1 cellular context compared by ENCODE assay signal in the genomic region with DNA sequence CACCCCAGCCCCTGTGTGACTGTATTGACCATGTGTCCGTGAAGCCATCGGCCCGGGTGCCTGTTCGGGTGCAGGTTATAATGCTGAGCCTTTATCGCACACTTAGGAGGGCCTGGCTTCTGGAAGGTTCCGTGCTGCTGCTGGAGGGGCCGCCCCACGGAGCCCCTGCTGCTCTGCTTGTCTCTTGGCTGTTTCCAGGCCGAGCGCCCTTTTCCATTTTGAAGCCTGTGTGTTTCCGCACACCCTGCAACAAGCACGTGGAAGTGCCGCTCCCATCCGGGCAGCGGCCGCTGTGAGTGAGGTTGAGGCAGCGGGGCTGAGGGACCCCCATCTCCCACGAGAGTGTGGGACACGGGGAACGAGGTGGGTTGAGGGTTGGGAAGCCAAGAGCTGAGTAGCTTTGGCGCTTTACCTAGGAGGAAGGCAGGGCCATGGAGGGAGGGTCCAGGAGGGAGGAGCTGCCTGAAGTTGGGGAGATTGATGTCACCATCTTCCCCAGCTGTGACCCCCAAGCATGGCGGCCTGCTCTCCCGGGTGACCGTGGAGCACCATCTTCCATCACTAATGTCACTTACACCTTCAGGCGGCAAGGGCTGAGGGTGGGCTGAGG.
TF ChIP-seq lines count a peak whose summit lies in the region.

No MANE protein-coding gene starts in this region.

TF ChIP-seq in GM23338, 12 proteins besides CTCF, POLR2A, EP300 and RAD21 (continued from another document):
- TF ChIP-seq, protein P1, sequence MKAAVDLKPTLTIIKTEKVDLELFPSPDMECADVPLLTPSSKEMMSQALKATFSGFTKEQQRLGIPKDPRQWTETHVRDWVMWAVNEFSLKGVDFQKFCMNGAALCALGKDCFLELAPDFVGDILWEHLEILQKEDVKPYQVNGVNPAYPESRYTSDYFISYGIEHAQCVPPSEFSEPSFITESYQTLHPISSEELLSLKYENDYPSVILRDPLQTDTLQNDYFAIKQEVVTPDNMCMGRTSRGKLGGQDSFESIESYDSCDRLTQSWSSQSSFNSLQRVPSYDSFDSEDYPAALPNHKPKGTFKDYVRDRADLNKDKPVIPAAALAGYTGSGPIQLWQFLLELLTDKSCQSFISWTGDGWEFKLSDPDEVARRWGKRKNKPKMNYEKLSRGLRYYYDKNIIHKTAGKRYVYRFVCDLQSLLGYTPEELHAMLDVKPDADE (IDR thresholded peaks at IDR 0.05): no peak
- TF ChIP-seq POLR2AphosphoS5 (IDR thresholded peaks at IDR 0.05; ENCODE audit: low read depth) (no peak), CREB1 (CRISPR knock-in tag; IDR thresholded peaks at IDR 0.05; ENCODE audit: low read depth) (no peak), ZNF114 (CRISPR knock-in tag; IDR thresholded peaks at IDR 0.05) (no peak), EZH2 (IDR thresholded peaks at IDR 0.05; ENCODE audit: low read depth, unreplicated experiment) (no peak)
- TF ChIP-seq, protein P2, sequence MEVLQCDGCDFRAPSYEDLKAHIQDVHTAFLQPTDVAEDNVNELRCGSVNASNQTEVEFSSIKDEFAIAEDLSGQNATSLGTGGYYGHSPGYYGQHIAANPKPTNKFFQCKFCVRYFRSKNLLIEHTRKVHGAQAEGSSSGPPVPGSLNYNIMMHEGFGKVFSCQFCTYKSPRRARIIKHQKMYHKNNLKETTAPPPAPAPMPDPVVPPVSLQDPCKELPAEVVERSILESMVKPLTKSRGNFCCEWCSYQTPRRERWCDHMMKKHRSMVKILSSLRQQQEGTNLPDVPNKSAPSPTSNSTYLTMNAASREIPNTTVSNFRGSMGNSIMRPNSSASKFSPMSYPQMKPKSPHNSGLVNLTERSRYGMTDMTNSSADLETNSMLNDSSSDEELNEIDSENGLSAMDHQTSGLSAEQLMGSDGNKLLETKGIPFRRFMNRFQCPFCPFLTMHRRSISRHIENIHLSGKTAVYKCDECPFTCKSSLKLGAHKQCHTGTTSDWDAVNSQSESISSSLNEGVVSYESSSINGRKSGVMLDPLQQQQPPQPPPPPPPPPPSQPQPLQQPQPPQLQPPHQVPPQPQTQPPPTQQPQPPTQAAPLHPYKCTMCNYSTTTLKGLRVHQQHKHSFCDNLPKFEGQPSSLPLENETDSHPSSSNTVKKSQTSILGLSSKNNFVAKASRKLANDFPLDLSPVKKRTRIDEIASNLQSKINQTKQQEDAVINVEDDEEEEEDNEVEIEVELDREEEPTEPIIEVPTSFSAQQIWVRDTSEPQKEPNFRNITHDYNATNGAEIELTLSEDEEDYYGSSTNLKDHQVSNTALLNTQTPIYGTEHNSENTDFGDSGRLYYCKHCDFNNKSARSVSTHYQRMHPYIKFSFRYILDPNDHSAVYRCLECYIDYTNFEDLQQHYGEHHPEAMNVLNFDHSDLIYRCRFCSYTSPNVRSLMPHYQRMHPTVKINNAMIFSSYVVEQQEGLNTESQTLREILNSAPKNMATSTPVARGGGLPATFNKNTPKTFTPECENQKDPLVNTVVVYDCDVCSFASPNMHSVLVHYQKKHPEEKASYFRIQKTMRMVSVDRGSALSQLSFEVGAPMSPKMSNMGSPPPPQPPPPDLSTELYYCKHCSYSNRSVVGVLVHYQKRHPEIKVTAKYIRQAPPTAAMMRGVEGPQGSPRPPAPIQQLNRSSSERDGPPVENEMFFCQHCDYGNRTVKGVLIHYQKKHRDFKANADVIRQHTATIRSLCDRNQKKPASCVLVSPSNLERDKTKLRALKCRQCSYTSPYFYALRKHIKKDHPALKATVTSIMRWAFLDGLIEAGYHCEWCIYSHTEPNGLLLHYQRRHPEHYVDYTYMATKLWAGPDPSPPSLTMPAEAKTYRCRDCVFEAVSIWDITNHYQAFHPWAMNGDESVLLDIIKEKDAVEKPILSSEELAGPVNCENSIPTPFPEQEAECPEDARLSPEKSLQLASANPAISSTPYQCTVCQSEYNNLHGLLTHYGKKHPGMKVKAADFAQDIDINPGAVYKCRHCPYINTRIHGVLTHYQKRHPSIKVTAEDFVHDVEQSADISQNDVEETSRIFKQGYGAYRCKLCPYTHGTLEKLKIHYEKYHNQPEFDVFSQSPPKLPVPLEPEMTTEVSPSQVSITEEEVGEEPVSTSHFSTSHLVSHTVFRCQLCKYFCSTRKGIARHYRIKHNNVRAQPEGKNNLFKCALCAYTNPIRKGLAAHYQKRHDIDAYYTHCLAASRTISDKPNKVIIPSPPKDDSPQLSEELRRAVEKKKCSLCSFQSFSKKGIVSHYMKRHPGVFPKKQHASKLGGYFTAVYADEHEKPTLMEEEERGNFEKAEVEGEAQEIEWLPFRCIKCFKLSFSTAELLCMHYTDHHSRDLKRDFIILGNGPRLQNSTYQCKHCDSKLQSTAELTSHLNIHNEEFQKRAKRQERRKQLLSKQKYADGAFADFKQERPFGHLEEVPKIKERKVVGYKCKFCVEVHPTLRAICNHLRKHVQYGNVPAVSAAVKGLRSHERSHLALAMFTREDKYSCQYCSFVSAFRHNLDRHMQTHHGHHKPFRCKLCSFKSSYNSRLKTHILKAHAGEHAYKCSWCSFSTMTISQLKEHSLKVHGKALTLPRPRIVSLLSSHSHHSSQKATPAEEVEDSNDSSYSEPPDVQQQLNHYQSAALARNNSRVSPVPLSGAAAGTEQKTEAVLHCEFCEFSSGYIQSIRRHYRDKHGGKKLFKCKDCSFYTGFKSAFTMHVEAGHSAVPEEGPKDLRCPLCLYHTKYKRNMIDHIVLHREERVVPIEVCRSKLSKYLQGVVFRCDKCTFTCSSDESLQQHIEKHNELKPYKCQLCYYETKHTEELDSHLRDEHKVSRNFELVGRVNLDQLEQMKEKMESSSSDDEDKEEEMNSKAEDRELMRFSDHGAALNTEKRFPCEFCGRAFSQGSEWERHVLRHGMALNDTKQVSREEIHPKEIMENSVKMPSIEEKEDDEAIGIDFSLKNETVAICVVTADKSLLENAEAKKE (CRISPR knock-in tag; IDR thresholded peaks at IDR 0.05): no peak
TF ChIP-seq in GM23338: peak in this region for 0.
